9 cellular contexts compared by ENCODE assay signal in genomic region chr9:81848472-81848871, GRCh38.
DNase-seq lines count a peak whose midpoint lies in the region; ATAC-seq, FAIRE-seq and TF ChIP-seq lines count a peak whose summit lies in the region.
"Had no signal": no experiment of that assay in that cellular context is flagged by ENCODE, and none has a peak within 500 bp of the region (broad histone marks: within the 10 kb centered on the region; RNA-seq: fewer than 3 reads in every experiment).

No MANE protein-coding gene starts in this region.

- FAIRE-seq in endothelial cell of umbilical vein (lab: Jason Lieb, UNC) = peak; percentile 90
- FAIRE-seq in pancreas (lab: Jason Lieb, UNC) = peak; percentile 45

- H3K79me2 ChIP-seq in endothelial cell of umbilical vein (ENCODE audit: control insufficient read depth, insufficient read depth, low read length) = no peaks in the 10 kb centered on the region

- TF ChIP-seq CTCF in endothelial cell of umbilical vein (IDR thresholded peaks at IDR 0.05; ENCODE audit: extremely low read depth in 1 of 2, insufficient read depth in 1 of 2, low read depth in 1 of 2, low read length in 2 of 2) (peak; percentile 14 to 29), pancreas (IDR thresholded peaks at IDR 0.05) (peak in 2 of 4 donors; percentile 12 to 28)

- ATAC-seq in pancreas (peak in 3 of 4 donors; percentile 56 to 69 (median 60)), GM18519 (IDR thresholded peaks at IDR 0.05; ENCODE audit: low FRiP score, unreplicated experiment) (no peak)

- intact Hi-C loops in endothelial cell of umbilical vein (cut with micrococcal nuclease) (loop anchor here (1.0 to 10.0 kb wide), 10 partner anchors 27 to 1116 kb away; no protein-coding TSS in a partner anchor), pancreas (cut with DNase I) (no loop called here)

- H3K27me3 ChIP-seq in endothelial cell of umbilical vein (ENCODE audit: control insufficient read depth in 2 of 2, insufficient read depth in 2 of 2, low read length in 2 of 2) (no peaks in the 10 kb centered on the region), pancreas (no peaks in the 10 kb centered on the region)

- H3K27ac ChIP-seq in endothelial cell of umbilical vein (ENCODE audit: insufficient read depth, low read depth, low read length) (peak overlapping the region; percentile 69), pancreas (no peak overlapping the region)

- dilution Hi-C loops in endothelial cell of umbilical vein (cut with MboI; ENCODE audit: extremely low pct_ligation_motif_present, low sequenced_read_pairs) = no loop called here

- peak overlapping the region; percentile 70 for H3K4me2 ChIP-seq in endothelial cell of umbilical vein (ENCODE audit: insufficient read depth, low read length)

- WGBS in pancreas, 2 donors = 11 to 12% methylated on average over 2 of the region's 2 CpGs

- H3K4me3 ChIP-seq in endothelial cell of umbilical vein (replicated peaks in 1 of 3; ENCODE audit: insufficient read depth in 1 of 3, low read depth in 1 of 3, low read length in 3 of 3) = no peak overlapping the region
- no peak overlapping the region for H3K4me3 ChIP-seq in pancreas

- DNase-seq in DMS114 treated with DMSO at 0.1 percent for 48 hours (lab: John Stamatoyannopoulos, UW; ENCODE audit: unreplicated experiment) (peak; percentile 0), NCI-H748 treated with DMSO at 0.1 percent for 48 hours (lab: John Stamatoyannopoulos, UW) (peak; percentile 11), endothelial cell of umbilical vein (ENCODE audit: low read depth, low spot score) (peak; percentile 96), pancreas (no peak), GM19240 (ENCODE audit: insufficient read length, low spot score) (no peak), NCI-H2227 (lab: John Stamatoyannopoulos, UW; ENCODE audit: unreplicated experiment) (no peak), NOMO-1 treated with dmso at 0.1 percent for 144 hours (lab: John Stamatoyannopoulos, UW; ENCODE audit: unreplicated experiment) (no peak)
- DNase-seq: effector CD4-positive, alpha-beta T cell had no signal

- BruUV-seq in endothelial cell of umbilical vein (replicated peaks; lab: Mats Ljungman, UMichigan) = no TSS peak

- H3K9me1 ChIP-seq in endothelial cell of umbilical vein (replicated peaks; ENCODE audit: control insufficient read depth, extremely low read depth, insufficient read depth, low read length) = no peaks in the 10 kb centered on the region

- H3K4me1 ChIP-seq in endothelial cell of umbilical vein (ENCODE audit: control insufficient read depth, extremely low read depth, insufficient read depth, low read length) (peaks cover 46% of the 10 kb centered on the region), pancreas (no peaks in the 10 kb centered on the region)

- H3K9ac ChIP-seq in endothelial cell of umbilical vein (replicated peaks; ENCODE audit: extremely low read depth, insufficient read depth, low read length) = peak overlapping the region; percentile 5

- no peak for TF ChIP-seq POLR2A in endothelial cell of umbilical vein (IDR thresholded peaks at IDR 0.05; ENCODE audit: low read depth, low read length)

- no peaks in the 10 kb centered on the region for H3K9me3 ChIP-seq in endothelial cell of umbilical vein (replicated peaks; ENCODE audit: control insufficient read depth, insufficient read depth, low read length)
- no peaks in the 10 kb centered on the region for H3K9me3 ChIP-seq in pancreas

- CTCF ChIA-PET in endothelial cell of umbilical vein (lab: Charles Lee) = interaction anchor here (0.7 to 4.8 kb wide), 23 partner anchors 9 to 1673 kb away, joined by 3 to 47 read pairs (median 5); partner anchors contain the start of gene TLE1

- H2AFZ ChIP-seq in endothelial cell of umbilical vein (ENCODE audit: low read depth, low read length) = no peak overlapping the region

- H3K36me3 ChIP-seq in endothelial cell of umbilical vein (ENCODE audit: control insufficient read depth in 2 of 2, extremely low read depth in 1 of 2, insufficient read depth in 2 of 2, low read length in 2 of 2) (no peaks in the 10 kb centered on the region), pancreas (no peaks in the 10 kb centered on the region)

- POLR2A ChIA-PET in endothelial cell of umbilical vein (lab: Charles Lee) = interaction anchor here (0.8 to 1.4 kb wide), 2 partner anchors 31 to 159 kb away, joined by 3 read pairs; partner anchors contain the start of gene TLE1

- no peaks in the 10 kb centered on the region for H4K20me1 ChIP-seq in endothelial cell of umbilical vein (replicated peaks; ENCODE audit: control insufficient read depth, extremely low read depth, insufficient read depth, low read length)

TF ChIP-seq in endothelial cell of umbilical vein, 7 proteins besides CTCF, POLR2A, EP300 and RAD21:
- peak; percentile 31 for TF ChIP-seq JUN (IDR thresholded peaks at IDR 0.05; ENCODE audit: borderline replicate concordance, insufficient read depth, insufficient read length, low read depth)
- no peak for TF ChIP-seq MAX (IDR thresholded peaks at IDR 0.05; ENCODE audit: insufficient read depth, insufficient read length)
- TF ChIP-seq EZH2 (IDR thresholded peaks at IDR 0.05; ENCODE audit: borderline replicate concordance, low read depth, low read length, severe bottlenecking) = no peak
- TF ChIP-seq FOS (IDR thresholded peaks at IDR 0.05; ENCODE audit: borderline replicate concordance, insufficient read depth, low read length) = no peak
- TF ChIP-seq MYC (IDR thresholded peaks at IDR 0.05; ENCODE audit: low read depth, low read length) = no peak
- TF ChIP-seq POLR2AphosphoS5 (IDR thresholded peaks at IDR 0.05; ENCODE audit: insufficient read depth, low read depth, low read length) = peak; percentile 40
- no peak for TF ChIP-seq GATA2 (IDR thresholded peaks at IDR 0.05; ENCODE audit: insufficient read depth, insufficient read length, low read depth, low read length)

Comparison
In these comparisons a context has a peak if more than half of its experiments do, and no peak if none do; other contexts are left out.
1. DNase-seq: peak in DMS114 treated with DMSO at 0.1 percent for 48 hours (single experiment), NCI-H748 treated with DMSO at 0.1 percent for 48 hours (single experiment) and endothelial cell of umbilical vein (single experiment); none in pancreas (0 of 6), GM19240 (single experiment), NCI-H2227 (single experiment) and NOMO-1 treated with dmso at 0.1 percent for 144 hours (single experiment).